Comparison of ENCODE assay signal across 1 cellular context in genomic region chr20:44495802-44496481, GRCh38.
TF ChIP-seq lines count a peak whose summit lies in the region.

No MANE protein-coding gene starts in this region.

TF ChIP-seq in K562, 482 proteins besides CTCF, POLR2A, EP300 and RAD21:
- TF ChIP-seq NR1H2 (CRISPR knock-in tag; IDR thresholded peaks at IDR 0.05) (no peak), FOSL1 (tag; conservative IDR thresholded peaks at IDR 0.05) (peak; percentile 61), HMBOX1 (IDR thresholded peaks at IDR 0.05) (peak; percentile 7; the same call in 1 of the 2 replicates)
